Comparison of ENCODE assay signal across 1 cellular context in the genomic region with DNA sequence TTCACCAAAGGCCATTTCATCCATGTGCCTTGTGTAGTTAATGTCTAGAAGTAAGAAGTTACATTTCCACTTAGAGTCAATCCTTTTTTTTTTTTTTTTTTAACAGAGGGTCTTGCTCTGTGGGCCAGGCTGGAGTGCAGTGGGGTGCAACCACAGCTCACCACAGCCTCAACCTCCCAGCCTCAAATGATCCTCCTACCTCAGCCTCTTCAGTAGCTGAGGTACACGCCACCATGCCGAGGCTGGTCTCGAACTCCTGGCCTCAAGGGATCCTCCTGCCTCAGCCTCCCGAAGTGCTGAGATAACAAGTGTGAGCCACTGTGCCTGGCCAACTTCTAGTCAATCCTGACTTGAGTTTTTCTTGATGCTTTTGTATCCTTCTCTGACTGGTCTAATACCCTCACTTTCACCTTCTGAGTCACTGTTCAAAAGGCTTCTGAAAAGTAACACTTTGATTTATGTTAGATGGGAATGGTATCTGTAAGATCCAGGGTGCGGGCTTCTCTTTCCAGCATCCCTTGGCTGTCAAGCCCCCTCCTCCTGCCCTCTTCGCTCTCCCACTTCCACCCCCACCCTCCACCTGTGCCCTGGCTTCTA.
TF ChIP-seq lines count a peak whose summit lies in the region.

No MANE protein-coding gene starts in this region.

TF ChIP-seq in SK-N-SH, 30 proteins besides CTCF, POLR2A, EP300 and RAD21 (continued from another document):
- TF ChIP-seq SIN3A (IDR thresholded peaks at IDR 0.05; ENCODE audit: borderline replicate concordance, low read depth, low read length) = no peak
- no peak for TF ChIP-seq REST (IDR thresholded peaks at IDR 0.05; ENCODE audit: low read depth, low read length)
- TF ChIP-seq RFX5 (IDR thresholded peaks at IDR 0.05; ENCODE audit: low read length) = no peak
- no peak for TF ChIP-seq NRF1 (IDR thresholded peaks at IDR 0.05; ENCODE audit: low read depth, low read length)
- TF ChIP-seq USF1 (IDR thresholded peaks at IDR 0.05; ENCODE audit: borderline replicate concordance, low read depth) = no peak
- TF ChIP-seq TCF12 (IDR thresholded peaks at IDR 0.05) = no peak
- no peak for TF ChIP-seq TAF1 (IDR thresholded peaks at IDR 0.05; ENCODE audit: borderline replicate concordance, low read depth, low read length)
- TF ChIP-seq ELF1 (IDR thresholded peaks at IDR 0.05) = no peak
- TF ChIP-seq JUND (IDR thresholded peaks at IDR 0.05) = no peak
- no peak for TF ChIP-seq SMC3 (IDR thresholded peaks at IDR 0.05; ENCODE audit: low read depth, low read length)
